ENCODE assay signal across 1 cellular context in genomic region chr1:207903767-207904166, GRCh38.
TF ChIP-seq lines count a peak whose summit lies in the region.

No MANE protein-coding gene starts in this region.

TF ChIP-seq in endothelial cell of umbilical vein, 7 proteins besides CTCF, POLR2A, EP300 and RAD21:
- TF ChIP-seq MYC (IDR thresholded peaks at IDR 0.05; ENCODE audit: low read depth, low read length) (no peak), MAX (IDR thresholded peaks at IDR 0.05; ENCODE audit: insufficient read depth, insufficient read length) (no peak), JUN (IDR thresholded peaks at IDR 0.05; ENCODE audit: borderline replicate concordance, insufficient read depth, insufficient read length, low read depth) (no peak)
TF ChIP-seq in endothelial cell of umbilical vein: peak in this region for 0.
